Comparison of ENCODE assay signal across 1 cellular context in genomic region chr6:43608783-43609182, GRCh38.
A peak's percentile ranks its signal among the peaks of the same experiment; 100 is the strongest.
TF ChIP-seq lines count a peak whose summit lies in the region.

No MANE protein-coding gene starts in this region.

TF ChIP-seq in HepG2, 621 proteins besides CTCF, POLR2A, EP300 and RAD21:
- TF ChIP-seq ETV6 (CRISPR knock-in tag; conservative IDR thresholded peaks at IDR 0.05) = no peak
- TF ChIP-seq ASH2L (IDR thresholded peaks at IDR 0.05; ENCODE audit: insufficient read length, low read depth, low read length) = peak; percentile 8
- no peak for TF ChIP-seq BRD4 (CRISPR knock-in tag; IDR thresholded peaks at IDR 0.05)
